8 cellular contexts compared by ENCODE assay signal in the genomic region with DNA sequence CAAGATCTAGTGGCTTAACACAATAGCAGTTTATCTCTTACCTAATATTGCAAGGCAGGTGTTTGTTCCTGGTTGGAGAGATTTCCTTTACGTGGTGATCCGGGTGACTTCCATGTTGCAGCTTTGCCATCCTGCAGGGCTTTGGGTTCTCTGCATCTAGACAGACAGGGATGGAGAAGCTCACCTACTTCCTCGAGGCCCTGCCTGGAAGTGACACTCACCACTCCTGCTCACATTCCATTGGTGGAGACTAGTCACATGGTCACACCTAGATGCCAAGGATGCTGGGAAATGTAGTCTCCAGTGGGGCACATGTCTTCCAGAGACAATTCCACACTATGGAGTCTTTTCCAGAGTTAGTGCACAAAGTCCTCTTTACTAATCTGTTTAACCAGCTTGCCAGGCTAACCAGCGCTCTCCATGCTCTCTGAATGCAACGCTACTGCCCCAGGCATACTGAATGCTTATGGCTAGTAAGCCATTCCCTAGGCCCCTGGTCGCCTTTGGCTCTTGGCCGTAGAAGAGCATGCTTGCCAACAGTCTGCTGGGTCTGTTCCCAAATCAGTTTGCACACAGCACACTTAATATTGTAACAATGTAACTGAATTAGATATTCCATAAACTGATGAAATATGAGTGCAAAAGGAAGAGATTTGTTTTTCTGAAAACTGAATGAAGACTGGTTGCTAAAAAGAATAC. TPM values are rescaled to one million over a fixed set of nuclear protein-coding genes. Genes with fewer than 3 reads are reported as not detected.
DNase-seq lines count a peak whose midpoint lies in the region; ATAC-seq and TF ChIP-seq lines count a peak whose summit lies in the region.

No MANE protein-coding gene starts in this region.

- H3K4me1 Mint-ChIP-seq in activated B cell treated with CpG ODN at 0.5 μM for 24 hours, result peaks cover 21% of the 10 kb centered on the region
- H3K4me1 Mint-ChIP-seq in endothelial cell (ENCODE audit: unreplicated experiment), result no peaks in the 10 kb centered on the region

- TF ChIP-seq CTCF in activated B cell treated with CpG ODN at 0.5 μM for 24 hours (IDR thresholded peaks at IDR 0.05) (no peak), endothelial cell (IDR thresholded peaks at IDR 0.05; ENCODE audit: unreplicated experiment) (no peak)

- peaks cover 2% of the 10 kb centered on the region for H3K27me3 Mint-ChIP-seq in activated B cell treated with CpG ODN at 0.5 μM for 24 hours
- H3K27me3 Mint-ChIP-seq in endothelial cell (ENCODE audit: unreplicated experiment), result peaks cover 7% of the 10 kb centered on the region

- CTCF ChIA-PET in activated B cell treated with CpG ODN at 0.5 μM for 24 hours (lab: Charles Lee), result no interaction called here

- intact Hi-C loops in activated B cell treated with CpG ODN at 0.5 μM for 24 hours (cut with micrococcal nuclease), result no loop called here

- H3K4me3 Mint-ChIP-seq in activated B cell treated with CpG ODN at 0.5 μM for 24 hours (no peak overlapping the region), endothelial cell (ENCODE audit: unreplicated experiment) (no peak overlapping the region)

- DNase-seq in AG20443 (ENCODE audit: low spot score) (peak; percentile 76), NCI-H2227 treated with DMSO at 0.1 percent for 48 hours (lab: John Stamatoyannopoulos, UW) (peak; percentile 76), activated B cell treated with CpG ODN at 0.5 μM for 24 hours (no peak), endothelial cell (ENCODE audit: low spot score) (peak; percentile 44), myocyte (ENCODE audit: low read depth) (peak; percentile 42)

- H3K36me3 Mint-ChIP-seq in activated B cell treated with CpG ODN at 0.5 μM for 24 hours (ENCODE audit: low read depth) (no peaks in the 10 kb centered on the region), endothelial cell (ENCODE audit: low read depth, unreplicated experiment) (no peaks in the 10 kb centered on the region)

- H3K27ac Mint-ChIP-seq in activated B cell treated with CpG ODN at 0.5 μM for 24 hours, result no peak overlapping the region
- no peak overlapping the region for H3K27ac Mint-ChIP-seq in endothelial cell (ENCODE audit: unreplicated experiment)

- POLR2A ChIA-PET in activated B cell treated with CpG ODN at 0.5 μM for 24 hours (lab: Charles Lee), result no interaction called here

- H3K9me3 Mint-ChIP-seq in activated B cell treated with CpG ODN at 0.5 μM for 24 hours, result peaks cover 5% of the 10 kb centered on the region
- H3K9me3 Mint-ChIP-seq in endothelial cell (ENCODE audit: unreplicated experiment), result no peaks in the 10 kb centered on the region

- ATAC-seq in GM18498 (IDR thresholded peaks at IDR 0.05; ENCODE audit: unreplicated experiment), result peak; percentile 47
- ATAC-seq in activated B cell treated with CpG ODN at 0.5 μM for 24 hours (ENCODE audit: low read depth), result peak; percentile 40
- no peak for ATAC-seq in HG02763 (IDR thresholded peaks at IDR 0.05; ENCODE audit: unreplicated experiment)
- ATAC-seq in HG02610 (IDR thresholded peaks at IDR 0.05; ENCODE audit: unreplicated experiment), result no peak

RNA-seq across cellular contexts. Expression of a gene that starts 6.7 kb away (rescaled TPM):
- total RNA-seq in activated B cell treated with CpG ODN at 0.5 μM for 24 hours (0.09 TPM in 1 of 2 replicates, not detected in the other), endothelial cell (ENCODE audit: unreplicated experiment) (not detected), myocyte (not detected in 2 replicates)
- polyA plus RNA-seq in myocyte (2012), result 0.24 TPM

RNA-seq across cellular contexts. Expression of a gene that starts 23.8 kb away (rescaled TPM):
- total RNA-seq in activated B cell treated with CpG ODN at 0.5 μM for 24 hours (not detected in 2 replicates), endothelial cell (ENCODE audit: unreplicated experiment) (not detected), myocyte (0.16 and 0.19 TPM in 2 replicates)
- 1.5 TPM for polyA plus RNA-seq in myocyte (2012)

Comparison
In these comparisons a context has a peak if more than half of its experiments do, and no peak if none do; other contexts are left out.
1. ATAC-seq: peak in GM18498 (single experiment) and activated B cell treated with CpG ODN at 0.5 μM for 24 hours (single experiment); none in HG02763 (single experiment) and HG02610 (single experiment).